ENCODE assay signal across 8 cellular contexts in the genomic region with DNA sequence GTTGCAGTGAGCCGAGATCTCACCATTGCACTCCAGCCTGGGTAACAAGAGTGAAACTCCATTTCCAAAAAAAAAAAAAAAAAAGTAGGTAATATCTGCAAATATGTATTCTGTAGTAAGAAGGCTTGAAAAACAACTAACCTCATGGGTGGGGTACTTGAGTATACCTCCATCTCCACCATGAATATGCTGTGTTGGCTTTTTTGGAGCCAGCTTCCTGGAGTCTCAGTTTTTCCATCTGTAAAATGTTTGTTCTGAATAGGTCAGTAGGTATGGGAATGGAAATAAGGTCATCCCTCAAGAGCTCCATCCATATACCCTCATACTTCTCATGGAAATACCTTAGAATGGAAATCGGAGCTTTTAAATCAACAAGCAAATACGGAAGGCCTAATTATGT.
"Had no signal": no experiment of that assay in that cellular context is flagged by ENCODE, and none has a peak within 500 bp of the region (broad histone marks: within the 10 kb centered on the region; RNA-seq: fewer than 3 reads in every experiment).

No MANE protein-coding gene starts in this region.

- DNase-seq: GDM1, GF-D8 had no signal

- H3K4me3 ChIP-seq: GM12878 had no signal

- FAIRE-seq: G401.6, GM12878, GM12891, GM12892, GM18507, GM19239 had no signal

- ATAC-seq: GM12878 had no signal
